Comparison of ENCODE assay signal across 12 cellular contexts in genomic region chr21:33286076-33286475, GRCh38. TPM values are rescaled to one million over a fixed set of nuclear protein-coding genes. Genes with fewer than 3 reads are reported as not detected.
DNase-seq lines count a peak whose midpoint lies in the region; ATAC-seq and TF ChIP-seq lines count a peak whose summit lies in the region.
"Had no signal": no experiment of that assay in that cellular context is flagged by ENCODE, and none has a peak within 500 bp of the region (broad histone marks: within the 10 kb centered on the region; RNA-seq: fewer than 3 reads in every experiment).

No MANE protein-coding gene starts in this region.

- no peaks in the 10 kb centered on the region for H3K27me3 ChIP-seq in left lung
- H3K27me3 ChIP-seq in skeletal muscle tissue (ENCODE audit: control insufficient read depth in 3 of 3, insufficient read depth in 3 of 3, low read length in 3 of 3), result no peaks in the 10 kb centered on the region
- H3K27me3 ChIP-seq in PC-3 (ENCODE audit: low read length), result no peaks in the 10 kb centered on the region
- H3K27me3 ChIP-seq: BE2C had no signal

- no peak overlapping the region for H3K4me2 ChIP-seq in PC-3 (ENCODE audit: low read length)

- H3K27me3 Mint-ChIP-seq in CD14-positive monocyte (ENCODE audit: low read depth in 3 of 3), result peaks cover 0 to 2% (median 0%) of the 10 kb centered on the region in 3 donors
- no peaks in the 10 kb centered on the region for H3K27me3 Mint-ChIP-seq in WTC11 (ENCODE audit: low read depth)
- no peaks in the 10 kb centered on the region for H3K27me3 Mint-ChIP-seq in activated naive CD8-positive, alpha-beta T cell treated with anti-CD3 and anti-CD28 coated beads, Interleukin-2, amount 50 U/mL, for 24 hours
- H3K27me3 Mint-ChIP-seq: naive thymus-derived CD8-positive, alpha-beta T cell had no signal

- H3K4me3 ChIP-seq in left lung (no peak overlapping the region), skeletal muscle tissue (ENCODE audit: low read length in 3 of 3) (peak overlapping the region in 1 of 3 donors; percentile 13), PC-3 (ENCODE audit: low read length) (no peak overlapping the region)
- H3K4me3 ChIP-seq: SK-N-MC had no signal

- no peaks in the 10 kb centered on the region for H3F3A ChIP-seq in PC-3 (ENCODE audit: low read length, unreplicated experiment)

- no peaks in the 10 kb centered on the region for H4K20me1 ChIP-seq in PC-3 (ENCODE audit: low read length)

- no peak for DNase-seq in CD14-positive monocyte (ENCODE audit: low spot score)
- DNase-seq in WTC11 (ENCODE audit: low spot score), result no peak
- no peak for DNase-seq in left lung
- no peak for DNase-seq in NK-92 treated with Interleukin-12 subunit alpha and Interleukin-12 subunit beta, amount 100 ng/mL, for 24 hours (lab: John Stamatoyannopoulos, UW)
- DNase-seq in PC-3, result no peak
- no peak for DNase-seq in activated naive CD8-positive, alpha-beta T cell treated with anti-CD3 and anti-CD28 coated beads, Interleukin-2, amount 50 U/mL, for 24 hours
- DNase-seq: BE2C; naive thymus-derived CD8-positive, alpha-beta T cell; NCI-H1694 treated with DMSO at 0.1 percent for 48 hours had no signal

- H3K79me2 ChIP-seq in PC-3 (ENCODE audit: low read length), result no peaks in the 10 kb centered on the region

- intact Hi-C loops in CD14-positive monocyte (cut with micrococcal nuclease), result no loop called here
- intact Hi-C loops in left lung (cut with DNase I), result no loop called here
- intact Hi-C loops in PC-3 (cut with micrococcal nuclease), result no loop called here

- no peaks in the 10 kb centered on the region for H3K9me3 ChIP-seq in left lung
- H3K9me3 ChIP-seq in skeletal muscle tissue (ENCODE audit: control insufficient read depth in 3 of 3, low read length in 3 of 3), result no peaks in the 10 kb centered on the region
- H3K9me3 ChIP-seq in PC-3 (ENCODE audit: low read length), result no peaks in the 10 kb centered on the region
- H3K9me3 ChIP-seq: BE2C had no signal

- H3K9me2 ChIP-seq in PC-3 (replicated peaks; ENCODE audit: low read length), result no peaks in the 10 kb centered on the region

- H3K36me3 ChIP-seq in left lung (peaks cover 0 to 98% of the 10 kb centered on the region in 2 donors), skeletal muscle tissue (ENCODE audit: control insufficient read depth in 3 of 3, insufficient read depth in 3 of 3, low read length in 3 of 3) (peaks cover 19 to 37% (median 33%) of the 10 kb centered on the region in 3 donors), PC-3 (ENCODE audit: low read depth, low read length) (no peaks in the 10 kb centered on the region)

- H3K4me1 ChIP-seq in left lung, result peaks cover 12 to 14% of the 10 kb centered on the region in 2 donors
- peaks cover 22 to 30% (median 22%) of the 10 kb centered on the region in 3 donors for H3K4me1 ChIP-seq in skeletal muscle tissue (ENCODE audit: control insufficient read depth in 3 of 3, insufficient read depth in 3 of 3, low read length in 3 of 3)
- peaks cover 15% of the 10 kb centered on the region for H3K4me1 ChIP-seq in PC-3 (ENCODE audit: insufficient read depth, low read length)
- H3K4me1 ChIP-seq: BE2C had no signal

- POLR2A ChIA-PET in WTC11 (lab: Charles Lee), result no interaction called here
- POLR2A ChIA-PET in PC-3 (lab: Charles Lee; ENCODE audit: unreplicated experiment), result no interaction called here

- H3K36me3 Mint-ChIP-seq in CD14-positive monocyte (peaks cover 88 to 97% of the 10 kb centered on the region in 2 donors), WTC11 (peaks cover 4% of the 10 kb centered on the region)
- peaks cover 31% of the 10 kb centered on the region for H3K36me3 Mint-ChIP-seq in activated naive CD8-positive, alpha-beta T cell treated with anti-CD3 and anti-CD28 coated beads, Interleukin-2, amount 50 U/mL, for 24 hours (ENCODE audit: low read depth)

- no TSS peak for BruUV-seq in PC-3 (replicated peaks; lab: Mats Ljungman, UMichigan)

- H3K4me1 Mint-ChIP-seq in CD14-positive monocyte (peaks cover 1% of the 10 kb centered on the region), WTC11 (no peaks in the 10 kb centered on the region)
- H3K4me1 Mint-ChIP-seq in activated naive CD8-positive, alpha-beta T cell treated with anti-CD3 and anti-CD28 coated beads, Interleukin-2, amount 50 U/mL, for 24 hours, result no peaks in the 10 kb centered on the region

- no peaks in the 10 kb centered on the region for H3K9me3 Mint-ChIP-seq in CD14-positive monocyte
- no peaks in the 10 kb centered on the region for H3K9me3 Mint-ChIP-seq in WTC11
- no peaks in the 10 kb centered on the region for H3K9me3 Mint-ChIP-seq in activated naive CD8-positive, alpha-beta T cell treated with anti-CD3 and anti-CD28 coated beads, Interleukin-2, amount 50 U/mL, for 24 hours
- H3K9me3 Mint-ChIP-seq: naive thymus-derived CD8-positive, alpha-beta T cell had no signal

- TF ChIP-seq CTCF in CD14-positive monocyte (IDR thresholded peaks at IDR 0.05) (no peak), WTC11 (IDR thresholded peaks at IDR 0.05) (no peak), left lung (IDR thresholded peaks at IDR 0.05) (no peak), PC-3 (conservative IDR thresholded peaks at IDR 0.05; ENCODE audit: low read depth, low read length) (no peak)

- no peak overlapping the region for H2AFZ ChIP-seq in PC-3 (ENCODE audit: low read length)

- peak overlapping the region in 5 of 7 donors; percentile 7 to 85 (median 68) for H3K27ac Mint-ChIP-seq in CD14-positive monocyte
- 0 out of 2 replicates have a peak overlapping the region, but pooled peaks have one; percentile 25 for H3K27ac Mint-ChIP-seq in WTC11
- no peak overlapping the region for H3K27ac Mint-ChIP-seq in activated naive CD8-positive, alpha-beta T cell treated with anti-CD3 and anti-CD28 coated beads, Interleukin-2, amount 50 U/mL, for 24 hours

- CTCF ChIA-PET in WTC11 (lab: Charles Lee), result no interaction called here
- CTCF ChIA-PET in PC-3 (lab: Charles Lee), result no interaction called here

- ATAC-seq in WTC11, result no peak
- peak; percentile 26 for ATAC-seq in left lung
- no peak for ATAC-seq in HG02798 (IDR thresholded peaks at IDR 0.05; ENCODE audit: poor library complexity, unreplicated experiment)
- ATAC-seq in PC-3, result no peak
- ATAC-seq in activated naive CD8-positive, alpha-beta T cell treated with anti-CD3 and anti-CD28 coated beads, Interleukin-2, amount 50 U/mL, for 24 hours, result no peak
- ATAC-seq: naive thymus-derived CD8-positive, alpha-beta T cell had no signal

- H3K27ac ChIP-seq in left lung (peak overlapping the region; percentile 64 to 73), skeletal muscle tissue (ENCODE audit: low read depth, low read length) (peak overlapping the region; percentile 59), PC-3 (ENCODE audit: low read length) (no peak overlapping the region)
- H3K27ac ChIP-seq: SK-N-MC had no signal

- H3K9ac ChIP-seq in skeletal muscle tissue (ENCODE audit: low read depth in 1 of 3, low read length in 3 of 3), result peak overlapping the region in 1 of 3 donors; percentile 50
- no peak overlapping the region for H3K9ac ChIP-seq in PC-3 (ENCODE audit: low read length)

- H3K4me3 Mint-ChIP-seq in CD14-positive monocyte (no peak overlapping the region), WTC11 (no peak overlapping the region)
- no peak overlapping the region for H3K4me3 Mint-ChIP-seq in activated naive CD8-positive, alpha-beta T cell treated with anti-CD3 and anti-CD28 coated beads, Interleukin-2, amount 50 U/mL, for 24 hours
- H3K4me3 Mint-ChIP-seq: naive thymus-derived CD8-positive, alpha-beta T cell had no signal

TF ChIP-seq in WTC11, 78 proteins besides CTCF, POLR2A, EP300 and RAD21:
- TF ChIP-seq ELF4 (CRISPR knock-in tag; IDR thresholded peaks at IDR 0.05; ENCODE audit: low read depth), result no peak
- no peak for TF ChIP-seq ZNF317 (CRISPR knock-in tag; IDR thresholded peaks at IDR 0.05; ENCODE audit: borderline replicate concordance, low read depth)
- no peak for TF ChIP-seq ZNF121 (CRISPR knock-in tag; IDR thresholded peaks at IDR 0.05)

RNA-seq across cellular contexts. Expression of gene IL10RB, which starts 19.9 kb away (rescaled TPM):
- polyA plus RNA-seq in CD14-positive monocyte, result 100 to 1,000 TPM; 212 to 225 TPM
- 3.7 to 5.1 TPM (median 4.1 TPM) in 3 replicates for total RNA-seq in WTC11 (2021)
- 10 to 100 TPM; 42.3 to 48.2 TPM for total RNA-seq in left lung
- 23.0 TPM for total RNA-seq in skeletal muscle tissue
- 25.3 and 26.8 TPM in 2 replicates for total RNA-seq in PC-3 (2014; rRNA removed)

RNA-seq across cellular contexts. Expression of gene IFNAR1, which starts 38.7 kb away (rescaled TPM):
- 10 to 100 TPM; 56.2 to 95.3 TPM for polyA plus RNA-seq in CD14-positive monocyte
- total RNA-seq in WTC11 (2021) (12.2 to 14.6 TPM (median 13.2 TPM) in 3 replicates), left lung (10 to 100 TPM; 63.4 to 71.3 TPM), skeletal muscle tissue (15.1 TPM), PC-3 (2014; rRNA removed) (13.2 and 18.4 TPM in 2 replicates)

RNA-seq across cellular contexts. Expression of gene IFNAR2, which starts 56.3 kb away (rescaled TPM):
- polyA plus RNA-seq in CD14-positive monocyte, result 10 to 100 TPM; 47.7 to 79.8 TPM
- total RNA-seq in WTC11 (2021) (13.3 to 19.1 TPM (median 16.4 TPM) in 3 replicates), left lung (10 to 100 TPM; 46.3 to 50.1 TPM), skeletal muscle tissue (5.7 TPM), PC-3 (2014; rRNA removed) (2.1 and 7.1 TPM in 2 replicates)
